ENCODE assay signal across 14 cellular contexts in genomic region chr16:56630134-56630533, GRCh38. TPM values are rescaled to one million over a fixed set of nuclear protein-coding genes. Genes with fewer than 3 reads are reported as not detected.
A peak's percentile ranks its signal among the peaks of the same experiment; 100 is the strongest.
DNase-seq lines count a peak whose midpoint lies in the region; ATAC-seq and TF ChIP-seq lines count a peak whose summit lies in the region.
"Had no signal": no experiment of that assay in that cellular context is flagged by ENCODE, and none has a peak within 500 bp of the region (broad histone marks: within the 10 kb centered on the region; RNA-seq: fewer than 3 reads in every experiment).

No MANE protein-coding gene starts in this region.

- H2AFZ ChIP-seq in neural progenitor cell (replicated peaks) = no peak overlapping the region
- H2AFZ ChIP-seq: parathyroid adenoma had no signal

- intact Hi-C loops in natural killer cell (cut with micrococcal nuclease) = no loop called here
- intact Hi-C loops in CD8-positive, alpha-beta T cell (cut with DNase I, micrococcal nuclease) = no loop called here

- no peaks in the 10 kb centered on the region for H3K36me3 Mint-ChIP-seq in natural killer cell
- no peaks in the 10 kb centered on the region for H3K36me3 Mint-ChIP-seq in neural progenitor cell
- no peaks in the 10 kb centered on the region for H3K36me3 Mint-ChIP-seq in CD8-positive, alpha-beta T cell

- H3K9me3 ChIP-seq in iPS-15b (ENCODE audit: control insufficient read depth, insufficient read depth, low read length) (no peaks in the 10 kb centered on the region), neural progenitor cell (ENCODE audit: low read depth) (no peaks in the 10 kb centered on the region)
- no peaks in the 10 kb centered on the region for H3K9me3 ChIP-seq in CD8-positive, alpha-beta T cell (ENCODE audit: low read length)

- H3K4me3 Mint-ChIP-seq in natural killer cell = no peak overlapping the region
- H3K4me3 Mint-ChIP-seq in neural progenitor cell = no peak overlapping the region
- no peak overlapping the region for H3K4me3 Mint-ChIP-seq in CD8-positive, alpha-beta T cell
- H3K4me3 Mint-ChIP-seq: activated naive CD8-positive, alpha-beta T cell treated with anti-CD3 and anti-CD28 coated beads, Interleukin-2, amount 10 ng/mL, durations not matched to agents 7 days and 5 days had no signal

- no peak overlapping the region for H3K9ac ChIP-seq in iPS-15b (ENCODE audit: low read depth, low read length)
- H3K9ac ChIP-seq in neural progenitor cell = no peak overlapping the region
- H3K9ac ChIP-seq: parathyroid adenoma had no signal

- peaks cover 6% of the 10 kb centered on the region for H3F3A ChIP-seq in neural progenitor cell (ENCODE audit: low read depth)

- H3K4me1 Mint-ChIP-seq in natural killer cell (peaks cover 7 to 21% of the 10 kb centered on the region in 2 donors), neural progenitor cell (peaks cover 19% of the 10 kb centered on the region)
- H3K4me1 Mint-ChIP-seq in CD8-positive, alpha-beta T cell (ENCODE audit: low read depth) = peaks cover 20% of the 10 kb centered on the region

- H3K4me3 ChIP-seq in iPS-15b (ENCODE audit: low read depth, low read length) (peak overlapping the region; percentile 14), neural progenitor cell (no peak overlapping the region)
- no peak overlapping the region for H3K4me3 ChIP-seq in CD8-positive, alpha-beta T cell (ENCODE audit: low read depth, low read length)

- H3K27me3 Mint-ChIP-seq in natural killer cell (ENCODE audit: low read depth in 2 of 2) = peaks cover 57 to 60% of the 10 kb centered on the region in 2 donors
- peaks cover 85% of the 10 kb centered on the region for H3K27me3 Mint-ChIP-seq in neural progenitor cell (ENCODE audit: insufficient read depth, low read depth)
- H3K27me3 Mint-ChIP-seq in CD8-positive, alpha-beta T cell (ENCODE audit: low read depth) = peaks cover 49% of the 10 kb centered on the region

- POLR2A ChIA-PET in CD8-positive, alpha-beta T cell (lab: Charles Lee) = no interaction called here

- CTCF ChIA-PET in CD8-positive, alpha-beta T cell (lab: Charles Lee) = interaction anchor here (1.0 to 1.7 kb wide), 2 partner anchors 13 to 53 kb away, joined by 4 to 5 read pairs; no protein-coding TSS in a partner anchor

- H3K4me1 ChIP-seq in iPS-15b (ENCODE audit: control insufficient read depth, insufficient read depth, low read length) (peaks cover 3% of the 10 kb centered on the region), neural progenitor cell (peaks cover 12% of the 10 kb centered on the region)
- peaks cover 33% of the 10 kb centered on the region for H3K4me1 ChIP-seq in CD8-positive, alpha-beta T cell (ENCODE audit: insufficient read depth, low read length)
- H3K4me1 ChIP-seq: parathyroid adenoma had no signal

- H3K27ac ChIP-seq in neural progenitor cell = no peak overlapping the region
- no peak overlapping the region for H3K27ac ChIP-seq in CD8-positive, alpha-beta T cell (ENCODE audit: low read depth, low read length)
- H3K27ac ChIP-seq: HL-60, parathyroid adenoma had no signal

- no peaks in the 10 kb centered on the region for H3K36me3 ChIP-seq in iPS-15b (ENCODE audit: control insufficient read depth, insufficient read depth, low read length)
- no peaks in the 10 kb centered on the region for H3K36me3 ChIP-seq in neural progenitor cell
- no peaks in the 10 kb centered on the region for H3K36me3 ChIP-seq in CD8-positive, alpha-beta T cell (ENCODE audit: insufficient read depth, low read length)

- no peaks in the 10 kb centered on the region for H3K79me2 ChIP-seq in neural progenitor cell (ENCODE audit: low read depth)
- H3K79me2 ChIP-seq: parathyroid adenoma had no signal

- ATAC-seq in GM18858 (IDR thresholded peaks at IDR 0.05; ENCODE audit: unreplicated experiment) = peak; percentile 91
- peak; percentile 88 for ATAC-seq in GM21576 (IDR thresholded peaks at IDR 0.05; ENCODE audit: unreplicated experiment)
- ATAC-seq in HG03378 (IDR thresholded peaks at IDR 0.05; ENCODE audit: unreplicated experiment) = peak; percentile 87
- no peak for ATAC-seq in natural killer cell
- ATAC-seq in CD8-positive, alpha-beta T cell = no peak

- H4K20me1 ChIP-seq in neural progenitor cell (ENCODE audit: low read depth) = peaks cover 67% of the 10 kb centered on the region

- H3K27ac Mint-ChIP-seq in natural killer cell (no peak overlapping the region), neural progenitor cell (no peak overlapping the region)
- H3K27ac Mint-ChIP-seq in CD8-positive, alpha-beta T cell = no peak overlapping the region
- H3K27ac Mint-ChIP-seq: activated naive CD8-positive, alpha-beta T cell treated with anti-CD3 and anti-CD28 coated beads, Interleukin-2, amount 10 ng/mL, durations not matched to agents 7 days and 5 days had no signal

- no peak for DNase-seq in natural killer cell
- no peak for DNase-seq in neural progenitor cell (ENCODE audit: low spot score)
- no peak for DNase-seq in DMS153 (lab: John Stamatoyannopoulos, UW)
- no peak for DNase-seq in CD8-positive, alpha-beta T cell
- DNase-seq: activated CD4-positive, CD25-positive, alpha-beta regulatory T cell; activated naive CD8-positive, alpha-beta T cell treated with anti-CD3 and anti-CD28 coated beads, Interleukin-2, amount 10 ng/mL, durations not matched to agents 7 days and 5 days; DMS53; NCI-H2171 had no signal

- H3K9me3 Mint-ChIP-seq in natural killer cell (no peaks in the 10 kb centered on the region), neural progenitor cell (peaks cover 3% of the 10 kb centered on the region)
- H3K9me3 Mint-ChIP-seq in CD8-positive, alpha-beta T cell = no peaks in the 10 kb centered on the region
- H3K9me3 Mint-ChIP-seq: activated naive CD8-positive, alpha-beta T cell treated with anti-CD3 and anti-CD28 coated beads, Interleukin-2, amount 10 ng/mL, durations not matched to agents 7 days and 5 days had no signal

- TF ChIP-seq CTCF in natural killer cell (IDR thresholded peaks at IDR 0.05) (no peak), neural progenitor cell (IDR thresholded peaks at IDR 0.05) (no peak)
- no peak for TF ChIP-seq CTCF in CD8-positive, alpha-beta T cell (IDR thresholded peaks at IDR 0.05)

- H3K27me3 ChIP-seq in iPS-15b (ENCODE audit: control insufficient read depth, insufficient read depth, low read length) (peaks cover 96% of the 10 kb centered on the region), neural progenitor cell (peaks cover 100% of the 10 kb centered on the region)
- peaks cover 35% of the 10 kb centered on the region for H3K27me3 ChIP-seq in CD8-positive, alpha-beta T cell (ENCODE audit: insufficient read depth, low read length)

- no peak overlapping the region for H3K4me2 ChIP-seq in neural progenitor cell

RNA-seq across cellular contexts. Expression of gene MT1M, which starts 2.3 kb away (rescaled TPM):
- total RNA-seq in natural killer cell = not detected
- not detected in 2 replicates for total RNA-seq in neural progenitor cell (ENCODE audit: low replicate concordance)
- total RNA-seq in CD8-positive, alpha-beta T cell = not detected
- total RNA-seq: activated naive CD8-positive, alpha-beta T cell treated with anti-CD3 and anti-CD28 coated beads, Interleukin-2, amount 10 ng/mL, durations not matched to agents 7 days and 5 days had no signal

RNA-seq across cellular contexts. Expression of gene MT1E, which starts 4.6 kb away (rescaled TPM):
- 1 to 10 TPM in 1 of 3 donors, under 1 TPM in 1, not detected in 1; 0.40 to 3.2 TPM for total RNA-seq in natural killer cell
- total RNA-seq in neural progenitor cell (ENCODE audit: low replicate concordance) = 1.9 and 2.4 TPM in 2 replicates
- total RNA-seq in CD8-positive, alpha-beta T cell = 1 to 10 TPM; 3.0 to 5.5 TPM

RNA-seq across cellular contexts. Expression of gene MT1A, which starts 8.3 kb away (rescaled TPM):
- total RNA-seq in natural killer cell = not detected
- total RNA-seq in neural progenitor cell (ENCODE audit: low replicate concordance) = not detected in 2 replicates
- not detected for total RNA-seq in CD8-positive, alpha-beta T cell
- total RNA-seq: activated naive CD8-positive, alpha-beta T cell treated with anti-CD3 and anti-CD28 coated beads, Interleukin-2, amount 10 ng/mL, durations not matched to agents 7 days and 5 days had no signal

RNA-seq across cellular contexts. Expression of gene MT1B, which starts 21.6 kb away (rescaled TPM):
- total RNA-seq in natural killer cell (not detected), neural progenitor cell (ENCODE audit: low replicate concordance) (not detected in 2 replicates)
- not detected for total RNA-seq in CD8-positive, alpha-beta T cell
- total RNA-seq: activated naive CD8-positive, alpha-beta T cell treated with anti-CD3 and anti-CD28 coated beads, Interleukin-2, amount 10 ng/mL, durations not matched to agents 7 days and 5 days had no signal

RNA-seq across cellular contexts. Expression of gene MT2A, which starts 21.8 kb away (rescaled TPM):
- total RNA-seq in natural killer cell (10 to 100 TPM; 33.0 to 81.5 (median 70.6) TPM), neural progenitor cell (ENCODE audit: low replicate concordance) (1.3 TPM in 1 of 2 replicates, not detected in the other)
- total RNA-seq in CD8-positive, alpha-beta T cell = 10 to 100 TPM; 71.0 to 95.7 TPM

Comparison
In these comparisons a context has a peak if more than half of its experiments do, and no peak if none do; other contexts are left out.
1. ATAC-seq: peak in GM18858 (single experiment), GM21576 (single experiment) and HG03378 (single experiment); none in natural killer cell (0 of 3) and CD8-positive, alpha-beta T cell (single experiment).